ENCODE assay signal across 24 cellular contexts in genomic region chr4:11197942-11198341, GRCh38.
A peak's percentile ranks its signal among the peaks of the same experiment; 100 is the strongest.
DNase-seq lines count a peak whose midpoint lies in the region; ATAC-seq, FAIRE-seq and TF ChIP-seq lines count a peak whose summit lies in the region.
"Had no signal": no experiment of that assay in that cellular context is flagged by ENCODE, and none has a peak within 500 bp of the region (broad histone marks: within the 10 kb centered on the region; RNA-seq: fewer than 3 reads in every experiment).

No MANE protein-coding gene starts in this region.

- H2AFZ ChIP-seq in Karpas-422 (ENCODE audit: low read length) = no peak overlapping the region

- no peak overlapping the region for H3K27ac ChIP-seq in Karpas-422 (ENCODE audit: low read length)
- H3K27ac ChIP-seq: A549; BLaER1 treated with 17β-estradiol and CSF1 and Interleukin-3, amounts not matched to agents 10 nM and 100 nM had no signal

- no peaks in the 10 kb centered on the region for H3K36me3 Mint-ChIP-seq in mesothelial cell of epicardium
- H3K36me3 Mint-ChIP-seq in activated T-helper 17 cell treated with anti-CD3 and anti-CD28 coated beads, Interleukin-2, amount 50 U/mL, for 72 hours (ENCODE audit: low read depth) = no peaks in the 10 kb centered on the region
- H3K36me3 Mint-ChIP-seq: CD14-positive monocyte; CD8-positive, alpha-beta memory T cell had no signal

- H4K20me1 ChIP-seq in Karpas-422 (ENCODE audit: insufficient read depth, low read depth, low read length) = no peaks in the 10 kb centered on the region
- H4K20me1 ChIP-seq: BLaER1 treated with 17β-estradiol and CSF1 and Interleukin-3, amounts not matched to agents 10 nM and 100 nM had no signal

- DNase-seq in bronchial epithelial cell (ENCODE audit: low read depth) (peak; percentile 30), mesothelial cell of epicardium (ENCODE audit: low spot score in 2 of 2, unreplicated experiment in 2 of 2) (no peak), retinal pigment epithelial cell (ENCODE audit: low read depth) (peak; percentile 67), Karpas-422 (no peak), COLO668 (lab: John Stamatoyannopoulos, UW; ENCODE audit: unreplicated experiment) (no peak)
- DNase-seq: 8988T; ACHN; AML-193; BE2C; Calu3; CD4-positive, alpha-beta T cell; CD8-positive, alpha-beta memory T cell; COR-L47; DMS53; DMS79 treated with DMSO at 0.1 percent for 48 hours; GF-D8; GOT3 had no signal

- no peak overlapping the region for H3K4me2 ChIP-seq in Karpas-422 (ENCODE audit: low read depth, low read length, poor library complexity, severe bottlenecking)
- H3K4me2 ChIP-seq: A549; BLaER1 treated with 17β-estradiol and CSF1 and Interleukin-3, amounts not matched to agents 10 nM and 100 nM had no signal

- no peak for FAIRE-seq in bronchial epithelial cell (lab: Jason Lieb, UNC)
- FAIRE-seq: A549, GM12892, H54 had no signal

- ATAC-seq in activated T-helper 17 cell treated with anti-CD3 and anti-CD28 coated beads, Interleukin-2, amount 50 U/mL, for 72 hours (replicated peaks) = no peak
- ATAC-seq: A549 had no signal

- no peak overlapping the region for H3K4me3 Mint-ChIP-seq in mesothelial cell of epicardium
- H3K4me3 Mint-ChIP-seq in activated T-helper 17 cell treated with anti-CD3 and anti-CD28 coated beads, Interleukin-2, amount 50 U/mL, for 72 hours = no peak overlapping the region
- H3K4me3 Mint-ChIP-seq: CD14-positive monocyte; CD4-positive, alpha-beta T cell; CD8-positive, alpha-beta memory T cell had no signal

- peaks cover 25% of the 10 kb centered on the region for H3K4me1 Mint-ChIP-seq in mesothelial cell of epicardium
- H3K4me1 Mint-ChIP-seq in activated T-helper 17 cell treated with anti-CD3 and anti-CD28 coated beads, Interleukin-2, amount 50 U/mL, for 72 hours = no peaks in the 10 kb centered on the region
- H3K4me1 Mint-ChIP-seq: CD14-positive monocyte; CD8-positive, alpha-beta memory T cell had no signal

- H3K4me3 ChIP-seq in bronchial epithelial cell (ENCODE audit: low read depth, low read length) (no peak overlapping the region), retinal pigment epithelial cell (ENCODE audit: low read length) (no peak overlapping the region), Karpas-422 (ENCODE audit: low read length) (no peak overlapping the region)
- H3K4me3 ChIP-seq: A549; BLaER1 treated with 17β-estradiol and CSF1 and Interleukin-3, amounts not matched to agents 10 nM and 100 nM; HAP-1 had no signal

- H3K9me3 Mint-ChIP-seq in mesothelial cell of epicardium = peaks cover 2% of the 10 kb centered on the region
- H3K9me3 Mint-ChIP-seq in activated T-helper 17 cell treated with anti-CD3 and anti-CD28 coated beads, Interleukin-2, amount 50 U/mL, for 72 hours = peaks cover under 1% of the 10 kb centered on the region
- H3K9me3 Mint-ChIP-seq: CD4-positive, alpha-beta T cell had no signal

- no peaks in the 10 kb centered on the region for H3K79me2 ChIP-seq in Karpas-422 (ENCODE audit: low read length)

- TF ChIP-seq CTCF in bronchial epithelial cell (IDR thresholded peaks at IDR 0.05; ENCODE audit: insufficient read depth, low read length, severe bottlenecking) (no peak), mesothelial cell of epicardium (IDR thresholded peaks at IDR 0.05; ENCODE audit: unreplicated experiment) (no peak), retinal pigment epithelial cell (conservative IDR thresholded peaks at IDR 0.05; ENCODE audit: low read depth, low read length) (no peak)

- H3K9ac ChIP-seq in Karpas-422 (ENCODE audit: low read length) = no peak overlapping the region
- H3K9ac ChIP-seq: BLaER1 treated with 17β-estradiol and CSF1 and Interleukin-3, amounts not matched to agents 10 nM and 100 nM had no signal

- no peaks in the 10 kb centered on the region for H3K4me1 ChIP-seq in Karpas-422 (ENCODE audit: low read length)
- H3K4me1 ChIP-seq: A549, BE2C, HAP-1 had no signal

- H3K27me3 ChIP-seq in bronchial epithelial cell (ENCODE audit: control insufficient read depth, insufficient read depth, low read length) (no peaks in the 10 kb centered on the region), Karpas-422 (ENCODE audit: low read length) (no peaks in the 10 kb centered on the region)
- H3K27me3 ChIP-seq: BE2C; BLaER1 treated with 17β-estradiol and CSF1 and Interleukin-3, amounts not matched to agents 10 nM and 100 nM had no signal

- H3K36me3 ChIP-seq in bronchial epithelial cell (ENCODE audit: control insufficient read depth, insufficient read depth, low read length) (no peaks in the 10 kb centered on the region), Karpas-422 (ENCODE audit: insufficient read depth, low read length) (no peaks in the 10 kb centered on the region)
- H3K36me3 ChIP-seq: BE2C; BLaER1 treated with 17β-estradiol and CSF1 and Interleukin-3, amounts not matched to agents 10 nM and 100 nM; HAP-1 had no signal

- H3K27me3 Mint-ChIP-seq in mesothelial cell of epicardium (ENCODE audit: low read depth) = no peaks in the 10 kb centered on the region
- peaks cover under 1% of the 10 kb centered on the region for H3K27me3 Mint-ChIP-seq in activated T-helper 17 cell treated with anti-CD3 and anti-CD28 coated beads, Interleukin-2, amount 50 U/mL, for 72 hours
- H3K27me3 Mint-ChIP-seq: CD4-positive, alpha-beta T cell; CD8-positive, alpha-beta memory T cell had no signal

- no peaks in the 10 kb centered on the region for H3K9me2 ChIP-seq in Karpas-422 (replicated peaks; ENCODE audit: insufficient read depth, low read length)

- peak overlapping the region; percentile 23 for H3K27ac Mint-ChIP-seq in mesothelial cell of epicardium
- no peak overlapping the region for H3K27ac Mint-ChIP-seq in activated T-helper 17 cell treated with anti-CD3 and anti-CD28 coated beads, Interleukin-2, amount 50 U/mL, for 72 hours
- H3K27ac Mint-ChIP-seq: CD14-positive monocyte; CD4-positive, alpha-beta T cell; CD8-positive, alpha-beta memory T cell had no signal

- H3K9me3 ChIP-seq in Karpas-422 (ENCODE audit: low read length) = peaks cover 9% of the 10 kb centered on the region; the same call in 1 of the 2 replicates
- H3K9me3 ChIP-seq: A549, BE2C had no signal

Comparison
In these comparisons a context has a peak if more than half of its experiments do, and no peak if none do; other contexts are left out.
1. DNase-seq: peak in bronchial epithelial cell (single experiment) and retinal pigment epithelial cell (single experiment); none in mesothelial cell of epicardium (0 of 2), Karpas-422 (single experiment) and COLO668 (single experiment).